ENCODE assay signal across 8 cellular contexts in genomic region chrX:36867143-36867542, GRCh38.
DNase-seq lines count a peak whose midpoint lies in the region; ATAC-seq, FAIRE-seq and TF ChIP-seq lines count a peak whose summit lies in the region.

No MANE protein-coding gene starts in this region.

- peak; percentile 64 for ATAC-seq in GM19438 (IDR thresholded peaks at IDR 0.05; ENCODE audit: low read depth, unreplicated experiment)
- peak in 3 of 4 donors; percentile 63 to 82 (median 72) for ATAC-seq in pancreas
- no peak for ATAC-seq in GM21423 (IDR thresholded peaks at IDR 0.05; ENCODE audit: unreplicated experiment)
- no peak for ATAC-seq in GM19463 (IDR thresholded peaks at IDR 0.05; ENCODE audit: unreplicated experiment)

- intact Hi-C loops in Calu3 (cut with micrococcal nuclease; ENCODE audit: unreplicated experiment) (loop anchor here (1.0 to 10.0 kb wide), 3 partner anchors 182 to 1950 kb away; no protein-coding TSS in a partner anchor), pancreas (cut with DNase I) (loop anchor here in 1 of 3 donors (10.0 kb wide), 1 partner anchor 972 kb away; no protein-coding TSS in a partner anchor)

- DNase-seq in Calu3, result peak; percentile 14
- DNase-seq in NCI-H526 treated with DMSO at 0.1 percent for 48 hours (lab: John Stamatoyannopoulos, UW), result peak; percentile 59
- peak; percentile 11 to 17 for DNase-seq in dermis microvascular lymphatic vessel endothelial cell (ENCODE audit: low read depth in 2 of 2)
- DNase-seq in pancreas, result no peak
- no peak for DNase-seq in MV-4-11 (lab: John Stamatoyannopoulos, UW)

- H3K36me3 ChIP-seq in pancreas, result no peaks in the 10 kb centered on the region

- no peaks in the 10 kb centered on the region for H3K36me3 Mint-ChIP-seq in Calu3 (ENCODE audit: insufficient read depth, unreplicated experiment)

- H3K27me3 Mint-ChIP-seq in Calu3 (ENCODE audit: unreplicated experiment), result no peaks in the 10 kb centered on the region

- no peaks in the 10 kb centered on the region for H3K4me1 ChIP-seq in pancreas

- H3K27ac ChIP-seq in pancreas, result no peak overlapping the region

- H3K4me3 ChIP-seq in pancreas, result no peak overlapping the region

- 5 to 10% methylated on average over 3 of the region's 3 CpGs for WGBS in pancreas, 2 donors

- no TSS peak for BruUV-seq in Calu3 (replicated peaks; lab: Mats Ljungman, UMichigan)

- no peak overlapping the region for H3K4me3 Mint-ChIP-seq in Calu3 (ENCODE audit: low read depth, unreplicated experiment)

- TF ChIP-seq CTCF in Calu3 (IDR thresholded peaks at IDR 0.05; ENCODE audit: unreplicated experiment), result peak; percentile 40
- TF ChIP-seq CTCF in pancreas (IDR thresholded peaks at IDR 0.05), result peak; percentile 29 to 56 (median 42)

- no peak overlapping the region for H3K27ac Mint-ChIP-seq in Calu3 (ENCODE audit: unreplicated experiment)

- H3K4me1 Mint-ChIP-seq in Calu3 (ENCODE audit: low read depth, unreplicated experiment), result peaks cover 8% of the 10 kb centered on the region

- H3K9me3 Mint-ChIP-seq in Calu3 (ENCODE audit: low read depth, unreplicated experiment), result peaks cover 2% of the 10 kb centered on the region

- H3K27me3 ChIP-seq in pancreas, result peaks cover 0 to 20% (median 2%) of the 10 kb centered on the region in 4 donors

- FAIRE-seq in pancreas (lab: Jason Lieb, UNC), result peak; percentile 96

- no peaks in the 10 kb centered on the region for H3K9me3 ChIP-seq in pancreas

- CTCF ChIA-PET in Calu3 (lab: Charles Lee), result no interaction called here

Comparison
In these comparisons a context has a peak if more than half of its experiments do, and no peak if none do; other contexts are left out.
1. DNase-seq: peak in Calu3 (single experiment), NCI-H526 treated with DMSO at 0.1 percent for 48 hours (single experiment) and dermis microvascular lymphatic vessel endothelial cell (2 of 2); none in pancreas (0 of 6) and MV-4-11 (single experiment).
2. ATAC-seq: peak in GM19438 (single experiment) and pancreas (3 of 4); none in GM21423 (single experiment) and GM19463 (single experiment).